In the genomic region with DNA sequence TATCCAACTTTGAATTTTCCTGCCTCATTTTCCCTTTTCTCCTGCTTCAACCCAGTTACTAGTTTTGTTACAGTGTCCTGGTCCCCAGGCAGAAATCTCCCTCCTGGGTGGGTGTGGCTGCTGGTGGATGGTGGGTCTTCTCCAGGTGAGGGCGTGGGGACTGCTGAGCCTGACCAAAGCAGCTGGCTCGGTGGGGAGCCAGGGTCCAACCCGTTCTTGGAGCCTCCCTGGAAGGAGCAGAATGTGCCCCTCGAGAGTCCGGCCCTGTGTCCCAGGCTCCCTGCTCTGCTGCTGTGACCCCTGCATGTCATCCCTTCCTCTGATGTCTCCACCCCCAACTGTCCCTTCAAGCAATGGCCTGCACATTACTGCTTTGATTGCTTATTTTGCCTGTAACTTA, we compare ENCODE assay signal across 33 cellular contexts.
"Had no signal": no experiment of that assay in that cellular context is flagged by ENCODE, and none has a peak within 500 bp of the region (broad histone marks: within the 10 kb centered on the region; RNA-seq: fewer than 3 reads in every experiment).

No MANE protein-coding gene starts in this region.

- H3K27ac Mint-ChIP-seq: activated CD4-positive, alpha-beta memory T cell treated with anti-CD3 and anti-CD28 coated beads, Interleukin-2, amount 10 ng/mL, durations not matched to agents 7 days and 5 days; activated CD4-positive, alpha-beta T cell treated with anti-CD3 and anti-CD28 coated beads, Interleukin-2, amount 10 ng/mL, durations not matched to agents 7 days and 5 days; activated naive CD4-positive, alpha-beta T cell treated with anti-CD3 and anti-CD28 coated beads for 36 hours; activated naive CD4-positive, alpha-beta T cell treated with anti-CD3 and anti-CD28 coated beads, Interleukin-2, amount 50 U/mL, for 24 hours; activated naive CD8-positive, alpha-beta T cell treated with anti-CD3 and anti-CD28 coated beads for 36 hours; activated naive CD8-positive, alpha-beta T cell treated with anti-CD3 and anti-CD28 coated beads, Interleukin-2, amount 50 U/mL, for 24 hours; activated T-cell treated with anti-CD3 and anti-CD28 coated beads, Interleukin-2, amount 50 U/mL, for 24 hours; activated T-cell treated with anti-CD3 and anti-CD28 coated beads, Interleukin-2, amount 50 U/mL, for 72 hours; effector memory CD8-positive, alpha-beta T cell; T-helper 17 cell; T-helper 2 cell treated with Interferon-gamma antibody and Interleukin-4, amounts not matched to agents 5 μg/mL and 100 μg/mL, for 36 hours; WTC11 had no signal

- DNase-seq: activated CD4-positive, alpha-beta memory T cell treated with anti-CD3 and anti-CD28 coated beads, Interleukin-2, amount 10 ng/mL, durations not matched to agents 7 days and 5 days; activated CD4-positive, alpha-beta T cell treated with anti-CD3 and anti-CD28 coated beads for 1 hour; activated CD4-positive, alpha-beta T cell treated with anti-CD3 and anti-CD28 coated beads for 4 hours; activated CD4-positive, alpha-beta T cell treated with anti-CD3 and anti-CD28 coated beads, Interleukin-2, amount 10 ng/mL, durations not matched to agents 7 days and 5 days; activated CD4-positive, alpha-beta T cell treated with anti-CD3 and anti-CD28 coated beads, Interleukin-2, amount 50 U/mL, for 4 hours; activated CD8-positive, alpha-beta memory T cell treated with anti-CD3 and anti-CD28 coated beads, Interleukin-2, amount 50 U/mL, for 48 hours; activated naive CD4-positive, alpha-beta T cell treated with anti-CD3 and anti-CD28 coated beads for 36 hours; activated naive CD8-positive, alpha-beta T cell treated with anti-CD3 and anti-CD28 coated beads for 36 hours; activated naive CD8-positive, alpha-beta T cell treated with anti-CD3 and anti-CD28 coated beads, Interleukin-2, amount 50 U/mL, for 24 hours; activated T-cell treated with anti-CD3 and anti-CD28 coated beads for 4 hours; activated T-cell treated with anti-CD3 and anti-CD28 coated beads, Interleukin-2, amount 50 U/mL, for 24 hours; activated T-cell treated with anti-CD3 and anti-CD28 coated beads, Interleukin-2, amount 50 U/mL, for 72 hours; adrenal gland; amygdala; body of pancreas; caudate nucleus; cortex of kidney; dermis blood vessel endothelial cell; effector CD4-positive, alpha-beta T cell; effector memory CD8-positive, alpha-beta T cell; erythroblast; foreskin keratinocyte; gastrocnemius medialis; glutamatergic neuron; T-helper 1 cell; T-helper 17 cell; T1000 had no signal

- H3K4me1 Mint-ChIP-seq: activated CD4-positive, alpha-beta memory T cell treated with anti-CD3 and anti-CD28 coated beads, Interleukin-2, amount 10 ng/mL, durations not matched to agents 7 days and 5 days; activated CD4-positive, alpha-beta T cell treated with anti-CD3 and anti-CD28 coated beads, Interleukin-2, amount 10 ng/mL, durations not matched to agents 7 days and 5 days; activated naive CD4-positive, alpha-beta T cell treated with anti-CD3 and anti-CD28 coated beads, Interleukin-2, amount 50 U/mL, for 24 hours; activated naive CD8-positive, alpha-beta T cell treated with anti-CD3 and anti-CD28 coated beads for 36 hours; activated naive CD8-positive, alpha-beta T cell treated with anti-CD3 and anti-CD28 coated beads, Interleukin-2, amount 50 U/mL, for 24 hours; T-helper 17 cell; WTC11 had no signal

- H3K27me3 ChIP-seq: adrenal gland, body of pancreas, foreskin keratinocyte, gastrocnemius medialis had no signal

- H3K9me3 ChIP-seq: adrenal gland, body of pancreas, esophagus muscularis mucosa, gastrocnemius medialis had no signal

- H3K36me3 Mint-ChIP-seq: activated naive CD4-positive, alpha-beta T cell treated with anti-CD3 and anti-CD28 coated beads, Interleukin-2, amount 50 U/mL, for 24 hours; activated naive CD8-positive, alpha-beta T cell treated with anti-CD3 and anti-CD28 coated beads for 36 hours had no signal

- H3K9me3 Mint-ChIP-seq: activated CD4-positive, alpha-beta memory T cell treated with anti-CD3 and anti-CD28 coated beads, Interleukin-2, amount 10 ng/mL, durations not matched to agents 7 days and 5 days; activated CD4-positive, alpha-beta T cell treated with anti-CD3 and anti-CD28 coated beads, Interleukin-2, amount 10 ng/mL, durations not matched to agents 7 days and 5 days; activated naive CD4-positive, alpha-beta T cell treated with anti-CD3 and anti-CD28 coated beads for 36 hours; activated naive CD4-positive, alpha-beta T cell treated with anti-CD3 and anti-CD28 coated beads, Interleukin-2, amount 50 U/mL, for 24 hours; activated naive CD8-positive, alpha-beta T cell treated with anti-CD3 and anti-CD28 coated beads for 36 hours; activated naive CD8-positive, alpha-beta T cell treated with anti-CD3 and anti-CD28 coated beads, Interleukin-2, amount 50 U/mL, for 24 hours; activated T-cell treated with anti-CD3 and anti-CD28 coated beads, Interleukin-2, amount 50 U/mL, for 24 hours; effector memory CD8-positive, alpha-beta T cell; T-helper 2 cell treated with Interferon-gamma antibody and Interleukin-4, amounts not matched to agents 5 μg/mL and 100 μg/mL, for 36 hours had no signal

- H3K36me3 ChIP-seq: adrenal gland, esophagus muscularis mucosa, gastrocnemius medialis had no signal

- FAIRE-seq: colon had no signal

- H3K4me3 ChIP-seq: adrenal gland, body of pancreas, esophagus muscularis mucosa, gastrocnemius medialis had no signal

- H3K4me3 Mint-ChIP-seq: activated CD4-positive, alpha-beta memory T cell treated with anti-CD3 and anti-CD28 coated beads, Interleukin-2, amount 10 ng/mL, durations not matched to agents 7 days and 5 days; activated CD4-positive, alpha-beta T cell treated with anti-CD3 and anti-CD28 coated beads, Interleukin-2, amount 10 ng/mL, durations not matched to agents 7 days and 5 days; activated naive CD4-positive, alpha-beta T cell treated with anti-CD3 and anti-CD28 coated beads for 36 hours; activated naive CD4-positive, alpha-beta T cell treated with anti-CD3 and anti-CD28 coated beads, Interleukin-2, amount 50 U/mL, for 24 hours; activated naive CD8-positive, alpha-beta T cell treated with anti-CD3 and anti-CD28 coated beads for 36 hours; activated naive CD8-positive, alpha-beta T cell treated with anti-CD3 and anti-CD28 coated beads, Interleukin-2, amount 50 U/mL, for 24 hours; activated T-cell treated with anti-CD3 and anti-CD28 coated beads, Interleukin-2, amount 50 U/mL, for 24 hours; activated T-cell treated with anti-CD3 and anti-CD28 coated beads, Interleukin-2, amount 50 U/mL, for 72 hours; effector memory CD8-positive, alpha-beta T cell; T-helper 17 cell; T-helper 2 cell treated with Interferon-gamma antibody and Interleukin-4, amounts not matched to agents 5 μg/mL and 100 μg/mL, for 36 hours; WTC11 had no signal

- H3K27ac ChIP-seq: adrenal gland, body of pancreas, esophagus muscularis mucosa, foreskin keratinocyte, gastrocnemius medialis, VCaP had no signal

- H3K4me1 ChIP-seq: body of pancreas, foreskin keratinocyte, gastrocnemius medialis had no signal

- H3K27me3 Mint-ChIP-seq: activated CD4-positive, alpha-beta memory T cell treated with anti-CD3 and anti-CD28 coated beads, Interleukin-2, amount 10 ng/mL, durations not matched to agents 7 days and 5 days; activated CD4-positive, alpha-beta T cell treated with anti-CD3 and anti-CD28 coated beads, Interleukin-2, amount 10 ng/mL, durations not matched to agents 7 days and 5 days; activated naive CD4-positive, alpha-beta T cell treated with anti-CD3 and anti-CD28 coated beads, Interleukin-2, amount 50 U/mL, for 24 hours; activated naive CD8-positive, alpha-beta T cell treated with anti-CD3 and anti-CD28 coated beads, Interleukin-2, amount 50 U/mL, for 24 hours; activated T-cell treated with anti-CD3 and anti-CD28 coated beads, Interleukin-2, amount 50 U/mL, for 24 hours had no signal

- ATAC-seq: activated naive CD8-positive, alpha-beta T cell treated with anti-CD3 and anti-CD28 coated beads, Interleukin-2, amount 50 U/mL, for 24 hours; activated T-cell treated with anti-CD3 and anti-CD28 coated beads, Interleukin-2, amount 50 U/mL, for 72 hours; body of pancreas; effector memory CD8-positive, alpha-beta T cell; foreskin keratinocyte; gastrocnemius medialis; T-helper 17 cell; WTC11 had no signal
